Comparison of ENCODE assay signal across 1 cellular context in genomic region chr3:168894204-168894603, GRCh38.
TF ChIP-seq lines count a peak whose summit lies in the region.

No MANE protein-coding gene starts in this region.

TF ChIP-seq in HepG2, 621 proteins besides CTCF, POLR2A, EP300 and RAD21 (continued from another document and continues in another):
- 0 out of 2 replicates have a peak, but pooled peaks have one; percentile 24 for TF ChIP-seq AHDC1 (CRISPR knock-in tag; IDR thresholded peaks at IDR 0.05; ENCODE audit: borderline replicate concordance)
- no peak for TF ChIP-seq ZFP36L2 (CRISPR knock-in tag; IDR thresholded peaks at IDR 0.05)
- TF ChIP-seq RFX3 (CRISPR knock-in tag; IDR thresholded peaks at IDR 0.05): peak; percentile 38; the same call in 1 of the 2 replicates
- no peak for TF ChIP-seq IRX3 (CRISPR knock-in tag; IDR thresholded peaks at IDR 0.05; ENCODE audit: borderline replicate concordance, low read depth)
- TF ChIP-seq SRSF9 (IDR thresholded peaks at IDR 0.05; ENCODE audit: borderline replicate concordance, insufficient read depth, low read depth, low read length, poor library complexity, severe bottlenecking): no peak
- no peak for TF ChIP-seq CBX2 (IDR thresholded peaks at IDR 0.05; ENCODE audit: low read depth, low read length)
- TF ChIP-seq CBX2 (CRISPR knock-in tag; IDR thresholded peaks at IDR 0.05; ENCODE audit: low read depth): no peak
- TF ChIP-seq POGZ (CRISPR knock-in tag; IDR thresholded peaks at IDR 0.05): peak; percentile 48; the same call in 1 of the 2 replicates
- TF ChIP-seq MED1 (CRISPR knock-in tag; IDR thresholded peaks at IDR 0.05): no peak
- TF ChIP-seq CREB3 (CRISPR knock-in tag; IDR thresholded peaks at IDR 0.05): no peak
- TF ChIP-seq PPARG (CRISPR knock-in tag; conservative IDR thresholded peaks at IDR 0.05): no peak
- TF ChIP-seq ZNF672 (CRISPR knock-in tag; IDR thresholded peaks at IDR 0.05): no peak
- TF ChIP-seq BRD4 (CRISPR knock-in tag; IDR thresholded peaks at IDR 0.05): no peak
- no peak for TF ChIP-seq GMEB1 (CRISPR knock-in tag; IDR thresholded peaks at IDR 0.05; ENCODE audit: borderline replicate concordance)
- no peak for TF ChIP-seq ZNF766 (CRISPR knock-in tag; IDR thresholded peaks at IDR 0.05; ENCODE audit: borderline replicate concordance)
- no peak for TF ChIP-seq PHF5A (CRISPR knock-in tag; IDR thresholded peaks at IDR 0.05; ENCODE audit: low read depth, unreplicated experiment)
- TF ChIP-seq ZNF253 (CRISPR knock-in tag; IDR thresholded peaks at IDR 0.05; ENCODE audit: borderline replicate concordance): no peak
- 0 out of 2 replicates have a peak, but pooled peaks have one; percentile 37 for TF ChIP-seq ZNF788 (CRISPR knock-in tag; IDR thresholded peaks at IDR 0.05; ENCODE audit: borderline replicate concordance)
- TF ChIP-seq ZNF644 (CRISPR knock-in tag; IDR thresholded peaks at IDR 0.05; ENCODE audit: low read depth): peak; percentile 64; the same call in 1 of the 2 replicates
- no peak for TF ChIP-seq ZBTB10 (CRISPR knock-in tag; IDR thresholded peaks at IDR 0.05; ENCODE audit: borderline replicate concordance)
- TF ChIP-seq ZNF121 (CRISPR knock-in tag; IDR thresholded peaks at IDR 0.05): no peak
- TF ChIP-seq ZBTB26 (CRISPR knock-in tag; IDR thresholded peaks at IDR 0.05; ENCODE audit: borderline replicate concordance): no peak
- no peak for TF ChIP-seq TRIM22 (IDR thresholded peaks at IDR 0.05)
- TF ChIP-seq ZFYVE20 (CRISPR knock-in tag; IDR thresholded peaks at IDR 0.05; ENCODE audit: borderline replicate concordance, low read depth): no peak
- no peak for TF ChIP-seq ZBTB25 (CRISPR knock-in tag; IDR thresholded peaks at IDR 0.05)
- TF ChIP-seq NFE2L1 (CRISPR knock-in tag; IDR thresholded peaks at IDR 0.05; ENCODE audit: borderline replicate concordance): no peak
- TF ChIP-seq RFX1 (IDR thresholded peaks at IDR 0.05): no peak
- TF ChIP-seq ZNF879 (CRISPR knock-in tag; IDR thresholded peaks at IDR 0.05): no peak
- TF ChIP-seq TP53 (CRISPR knock-in tag; conservative IDR thresholded peaks at IDR 0.05): no peak
- TF ChIP-seq ZNF235 (CRISPR knock-in tag; IDR thresholded peaks at IDR 0.05; ENCODE audit: borderline replicate concordance): no peak
- TF ChIP-seq YY1 (IDR thresholded peaks at IDR 0.05; ENCODE audit: insufficient read depth, insufficient replicate concordance, low read depth, low read length): no peak
- peak; percentile 32 for TF ChIP-seq TEAD3 (CRISPR knock-in tag; optimal IDR thresholded peaks at IDR 0.05; ENCODE audit: borderline replicate concordance)
- 0 out of 2 replicates have a peak, but pooled peaks have one; percentile 46 for TF ChIP-seq TRIM24 (CRISPR knock-in tag; IDR thresholded peaks at IDR 0.05)
- TF ChIP-seq ERF (CRISPR knock-in tag; IDR thresholded peaks at IDR 0.05): no peak
- TF ChIP-seq MEIS1 (CRISPR knock-in tag; IDR thresholded peaks at IDR 0.05; ENCODE audit: borderline replicate concordance): no peak
- TF ChIP-seq ZNF160 (CRISPR knock-in tag; IDR thresholded peaks at IDR 0.05): no peak
- TF ChIP-seq SETDB1 (CRISPR knock-in tag; IDR thresholded peaks at IDR 0.05; ENCODE audit: borderline replicate concordance): no peak
- no peak for TF ChIP-seq KDM5B (CRISPR knock-in tag; IDR thresholded peaks at IDR 0.05; ENCODE audit: borderline replicate concordance)
- TF ChIP-seq ESRRA (CRISPR knock-in tag; IDR thresholded peaks at IDR 0.05; ENCODE audit: low read depth): no peak
- no peak for TF ChIP-seq ZNF713 (CRISPR knock-in tag; IDR thresholded peaks at IDR 0.05)
- TF ChIP-seq PRDM15 (CRISPR knock-in tag; IDR thresholded peaks at IDR 0.05): no peak
- TF ChIP-seq GRHL1 (CRISPR knock-in tag; conservative IDR thresholded peaks at IDR 0.05): no peak
- TF ChIP-seq CEBPB (IDR thresholded peaks at IDR 0.05; ENCODE audit: borderline replicate concordance, low read depth, low read length): peak; percentile 76; the same call in 1 of the 2 replicates
